ENCODE assay signal across 8 cellular contexts in genomic region chr20:53594068-53595017, GRCh38. TPM values are rescaled to one million over a fixed set of nuclear protein-coding genes. Genes with fewer than 3 reads are reported as not detected.
DNase-seq lines count a peak whose midpoint lies in the region; ATAC-seq and TF ChIP-seq lines count a peak whose summit lies in the region.

No MANE protein-coding gene starts in this region.

- TF ChIP-seq POLR2A in uterus (IDR thresholded peaks at IDR 0.05), result peak; percentile 81 to 92

- intact Hi-C loops in right cardiac atrium (cut with DNase I), result loop anchor here in 1 of 4 donors (10.0 kb wide), 1 partner anchor 140 kb away; no protein-coding TSS in a partner anchor
- intact Hi-C loops in uterus (cut with DNase I; ENCODE audit: low total_unique reads), result no loop called here

- peak; percentile 85 for DNase-seq in NCI-H1436 (lab: John Stamatoyannopoulos, UW)
- peak; percentile 88 to 99 (median 94) for DNase-seq in T-cell
- peak; percentile 85 for DNase-seq in amniotic epithelial cell (ENCODE audit: low read depth)
- peak; percentile 97 to 99 (median 99) for DNase-seq in right cardiac atrium
- DNase-seq in putamen (ENCODE audit: low spot score), result peak; percentile 95
- DNase-seq in uterus, result peak; percentile 96

- no peaks in the 10 kb centered on the region for H3K9me3 ChIP-seq in right cardiac atrium (ENCODE audit: control insufficient read depth, low read length)
- no peaks in the 10 kb centered on the region for H3K9me3 ChIP-seq in uterus

- TF ChIP-seq CTCF in GM12875 (IDR thresholded peaks at IDR 0.05; ENCODE audit: borderline replicate concordance, insufficient read depth, low read depth, low read length), result peak; percentile 58
- peak in 3 of 4 experiments; percentile 26 to 36 (median 28) for TF ChIP-seq CTCF in uterus (IDR thresholded peaks at IDR 0.05)

- no peaks in the 10 kb centered on the region for H3K36me3 ChIP-seq in uterus

- POLR2A ChIA-PET in T-cell (lab: Charles Lee), result interaction anchor here (0.6 to 3.0 kb wide), 10 partner anchors 13 to 274 kb away, joined by 3 to 25 read pairs (median 4); no protein-coding TSS in a partner anchor

- no peaks in the 10 kb centered on the region for H3K27me3 Mint-ChIP-seq in T-cell

- ATAC-seq in HG02798 (IDR thresholded peaks at IDR 0.05; ENCODE audit: poor library complexity, unreplicated experiment) (peak; percentile 72), T-cell (replicated peaks in 1 of 4) (peak; percentile 68 to 80 (median 72)), right cardiac atrium (peak; percentile 92 to 95)

- no peaks in the 10 kb centered on the region for H3K4me1 ChIP-seq in right cardiac atrium (ENCODE audit: control insufficient read depth, insufficient read depth, low read length)
- H3K4me1 ChIP-seq in uterus, result no peaks in the 10 kb centered on the region

- H3K27me3 ChIP-seq in right cardiac atrium (ENCODE audit: control insufficient read depth, insufficient read depth) (no peaks in the 10 kb centered on the region), uterus (no peaks in the 10 kb centered on the region)

- H3K27ac ChIP-seq in right cardiac atrium (ENCODE audit: low read length) (peak overlapping the region; percentile 96), uterus (peak overlapping the region; percentile 97 to 100)

- H3K4me3 Mint-ChIP-seq in T-cell, result peak overlapping the region; percentile 82 to 90 (median 85)

- H3K9me3 Mint-ChIP-seq in T-cell, result no peaks in the 10 kb centered on the region

- peak overlapping the region; percentile 95 to 97 for H3K27ac Mint-ChIP-seq in T-cell

- H3K36me3 Mint-ChIP-seq in T-cell, result no peaks in the 10 kb centered on the region

- 2% methylated on average over 105 of the region's 110 CpGs for WGBS in right cardiac atrium

- peak overlapping the region; percentile 50 for H3K4me3 ChIP-seq in GM12875 (ENCODE audit: low read depth, low read length)
- peak overlapping the region; percentile 99 for H3K4me3 ChIP-seq in right cardiac atrium (ENCODE audit: low read length)
- peak overlapping the region; percentile 79 to 85 for H3K4me3 ChIP-seq in uterus

- peaks cover 54 to 70% (median 58%) of the 10 kb centered on the region in 3 donors for H3K4me1 Mint-ChIP-seq in T-cell

- CTCF ChIA-PET in T-cell (lab: Charles Lee), result interaction anchor here in 1 of 2 donors (0.6 to 1.1 kb wide), 11 partner anchors 12 to 1191 kb away, joined by 3 to 7 read pairs (median 4); no protein-coding TSS in a partner anchor

RNA-seq across cellular contexts. Expression of gene ZNF217, which starts 0.7 kb away (rescaled TPM):
- total RNA-seq in T-cell (10 to 100 TPM; 57.6 to 92.4 (median 87.5) TPM), right cardiac atrium (10 to 100 TPM in 2 of 4 donors, 1 to 10 TPM in 2; 8.5 to 15.6 (median 11.6) TPM), uterus (10 to 100 TPM in 3 of 4 donors, 1 to 10 TPM in 1; 7.4 to 37.8 (median 18.4) TPM)
- 4.5 TPM for polyA plus RNA-seq in right cardiac atrium

Comparison
In these comparisons a context has a peak if more than half of its experiments do, and no peak if none do; other contexts are left out.
1. Peak in every context shown above with its lines: DNase-seq, ATAC-seq, H3K4me3 ChIP-seq and H3K27ac ChIP-seq.